Comparison of ENCODE assay signal across 8 cellular contexts in the genomic region with DNA sequence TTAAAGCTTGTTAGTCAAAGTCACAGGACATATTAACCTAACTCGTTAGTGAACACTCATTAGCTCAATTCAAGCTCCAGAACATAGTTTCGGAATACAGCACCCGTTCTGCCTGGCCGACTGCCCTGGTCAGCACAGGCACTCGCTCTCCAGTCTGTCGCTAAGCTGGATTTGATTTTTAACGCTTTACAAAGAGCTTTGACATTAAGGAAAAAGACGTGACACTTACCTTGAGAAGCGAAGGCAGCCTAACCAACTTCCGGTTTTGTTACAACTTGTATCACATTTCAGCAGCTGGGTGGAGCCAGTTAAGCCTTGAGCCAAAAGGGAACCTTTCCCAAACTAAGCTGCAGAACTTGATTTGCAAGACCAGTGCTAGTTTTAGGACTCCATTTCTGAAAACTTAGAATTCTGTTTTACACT. TPM values are rescaled to one million over a fixed set of nuclear protein-coding genes. Genes with fewer than 3 reads are reported as not detected.
A peak's percentile ranks its signal among the peaks of the same experiment; 100 is the strongest.
DNase-seq lines count a peak whose midpoint lies in the region; ATAC-seq and TF ChIP-seq lines count a peak whose summit lies in the region.

A gene with protein sequence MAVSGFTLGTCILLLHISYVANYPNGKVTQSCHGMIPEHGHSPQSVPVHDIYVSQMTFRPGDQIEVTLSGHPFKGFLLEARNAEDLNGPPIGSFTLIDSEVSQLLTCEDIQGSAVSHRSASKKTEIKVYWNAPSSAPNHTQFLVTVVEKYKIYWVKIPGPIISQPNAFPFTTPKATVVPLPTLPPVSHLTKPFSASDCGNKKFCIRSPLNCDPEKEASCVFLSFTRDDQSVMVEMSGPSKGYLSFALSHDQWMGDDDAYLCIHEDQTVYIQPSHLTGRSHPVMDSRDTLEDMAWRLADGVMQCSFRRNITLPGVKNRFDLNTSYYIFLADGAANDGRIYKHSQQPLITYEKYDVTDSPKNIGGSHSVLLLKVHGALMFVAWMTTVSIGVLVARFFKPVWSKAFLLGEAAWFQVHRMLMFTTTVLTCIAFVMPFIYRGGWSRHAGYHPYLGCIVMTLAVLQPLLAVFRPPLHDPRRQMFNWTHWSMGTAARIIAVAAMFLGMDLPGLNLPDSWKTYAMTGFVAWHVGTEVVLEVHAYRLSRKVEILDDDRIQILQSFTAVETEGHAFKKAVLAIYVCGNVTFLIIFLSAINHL (minus strand): TSS at position 258 of the 423 bp plus-strand sequence. CDS start 17,867 bp downstream, outside the sequence.

- peak; percentile 3 for TF ChIP-seq CTCF in GM20000 (IDR thresholded peaks at IDR 0.05; ENCODE audit: extremely low read depth, missing control alignments)
- no peak for TF ChIP-seq CTCF in neural progenitor cell (IDR thresholded peaks at IDR 0.05)

- no peaks in the 10 kb centered on the region for H3K36me3 ChIP-seq in neural progenitor cell

- peaks cover 7% of the 10 kb centered on the region for H3K27me3 Mint-ChIP-seq in activated T-cell treated with anti-CD3 and anti-CD28 coated beads, Interleukin-2, amount 50 U/mL, for 24 hours
- no peaks in the 10 kb centered on the region for H3K27me3 Mint-ChIP-seq in neural progenitor cell (ENCODE audit: insufficient read depth, low read depth)

- H3K4me1 Mint-ChIP-seq in activated T-cell treated with anti-CD3 and anti-CD28 coated beads, Interleukin-2, amount 50 U/mL, for 24 hours (ENCODE audit: low read depth) = peaks cover 11% of the 10 kb centered on the region
- H3K4me1 Mint-ChIP-seq in neural progenitor cell = peaks cover 39% of the 10 kb centered on the region

- H3K9me3 Mint-ChIP-seq in activated T-cell treated with anti-CD3 and anti-CD28 coated beads, Interleukin-2, amount 50 U/mL, for 24 hours = no peaks in the 10 kb centered on the region
- no peaks in the 10 kb centered on the region for H3K9me3 Mint-ChIP-seq in neural progenitor cell

- DNase-seq in EL = peak; percentile 77
- peak; percentile 66 for DNase-seq in GM20000 (ENCODE audit: low spot score)
- peak; percentile 80 for DNase-seq in NCI-H82 treated with DMSO at 0.1 percent for 48 hours (lab: John Stamatoyannopoulos, UW; ENCODE audit: unreplicated experiment)
- DNase-seq in activated T-cell treated with anti-CD3 and anti-CD28 coated beads, Interleukin-2, amount 50 U/mL, for 24 hours = peak; percentile 51
- DNase-seq in foreskin melanocyte = peak; percentile 59
- DNase-seq in neural progenitor cell (ENCODE audit: low spot score) = peak; percentile 71
- no peak for DNase-seq in posterior vena cava (ENCODE audit: low spot score)

- no peaks in the 10 kb centered on the region for H3K9me3 ChIP-seq in neural progenitor cell (ENCODE audit: low read depth)

- no peaks in the 10 kb centered on the region for H4K20me1 ChIP-seq in neural progenitor cell (ENCODE audit: low read depth)

- H3K79me2 ChIP-seq in neural progenitor cell (ENCODE audit: low read depth) = no peaks in the 10 kb centered on the region

- peak within 1 kb of the TSS; percentile 100 for H2AFZ ChIP-seq in neural progenitor cell (replicated peaks)

- H3K4me3 ChIP-seq in neural progenitor cell = peak within 1 kb of the TSS; percentile 62

- no peaks in the 10 kb centered on the region for H3K27me3 ChIP-seq in neural progenitor cell

- no peaks in the 10 kb centered on the region for H3K36me3 Mint-ChIP-seq in activated T-cell treated with anti-CD3 and anti-CD28 coated beads, Interleukin-2, amount 50 U/mL, for 24 hours (ENCODE audit: low read depth)
- peaks cover under 1% of the 10 kb centered on the region for H3K36me3 Mint-ChIP-seq in neural progenitor cell

- peaks cover 12% of the 10 kb centered on the region for H3F3A ChIP-seq in neural progenitor cell (ENCODE audit: low read depth)

- no peak within 1 kb of the TSS for H3K9ac ChIP-seq in neural progenitor cell

- peaks cover 8% of the 10 kb centered on the region for H3K4me1 ChIP-seq in neural progenitor cell

- peak within 1 kb of the TSS; percentile 91 for H3K4me2 ChIP-seq in neural progenitor cell

- peak; percentile 95 for ATAC-seq in HG03571 (IDR thresholded peaks at IDR 0.05; ENCODE audit: unreplicated experiment)

- peak within 1 kb of the TSS; percentile 84 for H3K4me3 Mint-ChIP-seq in activated T-cell treated with anti-CD3 and anti-CD28 coated beads, Interleukin-2, amount 50 U/mL, for 24 hours
- H3K4me3 Mint-ChIP-seq in neural progenitor cell = peak within 1 kb of the TSS; percentile 84

- H3K27ac Mint-ChIP-seq in activated T-cell treated with anti-CD3 and anti-CD28 coated beads, Interleukin-2, amount 50 U/mL, for 24 hours = peak within 1 kb of the TSS; percentile 82
- H3K27ac Mint-ChIP-seq in neural progenitor cell = no peak within 1 kb of the TSS

- H3K27ac ChIP-seq in neural progenitor cell = no peak within 1 kb of the TSS

- intact Hi-C loops in posterior vena cava (cut with DNase I) = no loop called here

RNA-seq across cellular contexts. Expression of the gene that starts here (rescaled TPM):
- total RNA-seq in neural progenitor cell (ENCODE audit: low replicate concordance) (4.3 and 5.1 TPM in 2 replicates), posterior vena cava (10 to 100 TPM in 1 of 2 donors, 1 to 10 TPM in 1; 8.0 to 17.5 TPM)
